9 cellular contexts compared by ENCODE assay signal in genomic region chr5:56819027-56819881, GRCh38. TPM values are rescaled to one million over a fixed set of nuclear protein-coding genes. Genes with fewer than 3 reads are reported as not detected.
DNase-seq lines count a peak whose midpoint lies in the region; ATAC-seq and TF ChIP-seq lines count a peak whose summit lies in the region.
"Had no signal": no experiment of that assay in that cellular context is flagged by ENCODE, and none has a peak within 500 bp of the region (broad histone marks: within the 10 kb centered on the region; RNA-seq: fewer than 3 reads in every experiment).

No MANE protein-coding gene starts in this region.

- peaks cover 55% of the 10 kb centered on the region for H3K4me1 Mint-ChIP-seq in osteocyte (ENCODE audit: unreplicated experiment)

- intact Hi-C loops in dorsolateral prefrontal cortex (cut with DNase I), result loop anchor here (5.0 to 10.0 kb wide), 4 partner anchors 337 to 827 kb away; partner anchors contain the start of genes IL6ST (in 2 of the 2) and GPBP1 (in 1 of the 2)

- H3K4me3 Mint-ChIP-seq in osteocyte (ENCODE audit: unreplicated experiment), result peak overlapping the region; percentile 73

- no peak for ATAC-seq in HG02973 (IDR thresholded peaks at IDR 0.05; ENCODE audit: unreplicated experiment)
- ATAC-seq in GM18502 (IDR thresholded peaks at IDR 0.05; ENCODE audit: poor library complexity, unreplicated experiment), result no peak
- ATAC-seq in HG02870 (IDR thresholded peaks at IDR 0.05; ENCODE audit: unreplicated experiment), result no peak

- TF ChIP-seq CTCF in dorsolateral prefrontal cortex (IDR thresholded peaks at IDR 0.05 in 54 of 56, conservative IDR thresholded peaks at IDR 0.05 in 2 of 56; ENCODE audit: low read depth in 1 of 56, partially characterized antibody in 56 of 56) (no peak), osteocyte (IDR thresholded peaks at IDR 0.05) (no peak)

- peak overlapping the region; percentile 60 for H3K4me3 ChIP-seq in GM08714 (ENCODE audit: low read length)
- H3K4me3 ChIP-seq in dorsolateral prefrontal cortex, result peak overlapping the region in 33 of 59 donors; percentile 1 to 93 (median 20)

- no peaks in the 10 kb centered on the region for H3K27me3 Mint-ChIP-seq in osteocyte (ENCODE audit: unreplicated experiment)

- DNase-seq in OCI-M1 (lab: John Stamatoyannopoulos, UW), result peak; percentile 76
- no peak for DNase-seq in dorsolateral prefrontal cortex
- no peak for DNase-seq in osteocyte (ENCODE audit: extremely low spot score, unreplicated experiment)
- DNase-seq in NCI-H82 treated with DMSO at 0.1 percent for 48 hours (lab: John Stamatoyannopoulos, UW; ENCODE audit: unreplicated experiment), result no peak
- DNase-seq: NCI-H82 had no signal

- peak overlapping the region in 2 of 59 donors; percentile 31 to 32 for H3K27ac ChIP-seq in dorsolateral prefrontal cortex

- no peaks in the 10 kb centered on the region for H3K9me3 Mint-ChIP-seq in osteocyte (ENCODE audit: unreplicated experiment)

- H3K27me3 ChIP-seq in dorsolateral prefrontal cortex, result no peaks in the 10 kb centered on the region

- peaks cover 1% of the 10 kb centered on the region for H3K36me3 Mint-ChIP-seq in osteocyte (ENCODE audit: unreplicated experiment)

- H3K27ac Mint-ChIP-seq in osteocyte (ENCODE audit: unreplicated experiment), result peak overlapping the region; percentile 82

RNA-seq across cellular contexts. Expression of gene MAP3K1, which starts 3.9 kb away (rescaled TPM):
- 10 to 100 TPM in 7 of 120 experiments, 1 to 10 TPM in 113; 4.9 to 12.5 (median 7.8) TPM for total RNA-seq in dorsolateral prefrontal cortex
- 15.7 TPM in 2 replicates for total RNA-seq in osteocyte
